Comparison of ENCODE assay signal across 10 cellular contexts in genomic region chr5:72677447-72677846, GRCh38.
ATAC-seq and TF ChIP-seq lines count a peak whose summit lies in the region.
"Had no signal": no experiment of that assay in that cellular context is flagged by ENCODE, and none has a peak within 500 bp of the region (broad histone marks: within the 10 kb centered on the region; RNA-seq: fewer than 3 reads in every experiment).

No MANE protein-coding gene starts in this region.

- no peak overlapping the region for H3K4me3 ChIP-seq in HEK293 (ENCODE audit: low read depth, low read length)
- H3K4me3 ChIP-seq: A549; BLaER1; BLaER1 treated with 17β-estradiol and CSF1 and Interleukin-3, amounts not matched to agents 10 nM and 100 nM had no signal

- H3K9me3 ChIP-seq in HEK293 (ENCODE audit: control insufficient read depth, insufficient read depth, low read depth, low read length) = no peaks in the 10 kb centered on the region
- H3K9me3 ChIP-seq: BE2C had no signal

- no peaks in the 10 kb centered on the region for H3K4me1 ChIP-seq in HEK293 (ENCODE audit: control insufficient read depth, insufficient read depth, low read length)
- H3K4me1 ChIP-seq: BE2C; BLaER1; BLaER1 treated with 17β-estradiol and CSF1 and Interleukin-3, amounts not matched to agents 10 nM and 100 nM; Caco-2 had no signal

- TF ChIP-seq CTCF in HEK293 (tag by site-specific recombination; IDR thresholded peaks at IDR 0.05) = no peak

- CTCF ChIA-PET in HEK293 (lab: Yijun Ruan, JAX) = no interaction called here

- no peaks in the 10 kb centered on the region for H3K36me3 ChIP-seq in HEK293 (ENCODE audit: control insufficient read depth in 2 of 2, insufficient read depth in 1 of 2, low read length in 2 of 2)
- H3K36me3 ChIP-seq: BE2C; BLaER1; BLaER1 treated with 17β-estradiol and CSF1 and Interleukin-3, amounts not matched to agents 10 nM and 100 nM had no signal

- H3K27ac ChIP-seq in HEK293 (ENCODE audit: extremely low read depth, low read depth, low read length) = no peak overlapping the region
- H3K27ac ChIP-seq: 22Rv1; A549; BLaER1; BLaER1 treated with 17β-estradiol and CSF1 and Interleukin-3, amounts not matched to agents 10 nM and 100 nM; C4-2B had no signal

- no peak for ATAC-seq in GM19467 (IDR thresholded peaks at IDR 0.05; ENCODE audit: unreplicated experiment)
- ATAC-seq: A549; CD8-positive, alpha-beta T cell had no signal

- POLR2A ChIA-PET in HEK293 (lab: Yijun Ruan, JAX) = no interaction called here

TF ChIP-seq in HEK293, 187 proteins besides CTCF, POLR2A, EP300 and RAD21:
- TF ChIP-seq SCRT2 (tag by site-specific recombination; IDR thresholded peaks at IDR 0.05) (peak; percentile 81), ZNF140 (tag by site-specific recombination; IDR thresholded peaks at IDR 0.05) (no peak), SCRT1 (tag by site-specific recombination; IDR thresholded peaks at IDR 0.05; ENCODE audit: borderline replicate concordance) (peak; percentile 61)
